Comparison of ENCODE assay signal across 17 cellular contexts in the genomic region with DNA sequence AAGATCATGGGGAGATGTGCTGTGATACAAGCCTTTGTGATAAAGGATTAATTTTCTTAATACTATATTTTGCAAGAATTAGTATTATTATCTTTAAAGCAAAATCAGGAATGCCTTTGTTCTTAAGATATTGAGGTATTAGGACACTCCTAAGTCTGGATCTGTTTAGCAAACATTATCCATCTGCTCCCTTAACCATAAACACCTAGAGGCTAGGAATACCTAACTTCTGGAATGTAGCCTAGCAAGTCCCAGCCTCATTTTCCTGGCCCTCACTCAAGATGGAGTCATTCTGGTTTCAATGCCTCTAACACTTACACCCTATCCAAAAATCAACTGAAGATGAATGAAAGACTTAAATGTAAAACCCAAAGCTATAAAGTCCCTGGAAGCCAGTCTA.
"Had no signal": no experiment of that assay in that cellular context is flagged by ENCODE, and none has a peak within 500 bp of the region (broad histone marks: within the 10 kb centered on the region; RNA-seq: fewer than 3 reads in every experiment).

No MANE protein-coding gene starts in this region.

- DNase-seq: activated CD4-positive, alpha-beta T cell treated with anti-CD3 and anti-CD28 coated beads, Interleukin-2, amount 50 U/mL, for 4 hours; activated effector memory CD4-positive, alpha-beta T cell treated with anti-CD3 and anti-CD28 coated beads, Interleukin-2, amount 50 U/mL, for 16 hours; activated naive CD4-positive, alpha-beta T cell treated with anti-CD3 and anti-CD28 coated beads, Interleukin-2, amount 50 U/mL, for 16 hours; activated T-cell treated with anti-CD3 and anti-CD28 coated beads, Interleukin-2, amount 50 U/mL, for 72 hours; effector CD8-positive, alpha-beta T cell; left colon; nephron progenitor cell; nucleus accumbens; stimulated activated CD4-positive, alpha-beta T cell treated with anti-CD3 and anti-CD28 coated beads, Interleukin-12 subunit alpha, Interleukin-12 subunit beta, amount 100 ng/mL, for 4 hours; stimulated activated CD4-positive, alpha-beta T cell treated with anti-CD3 and anti-CD28 coated beads, Interleukin-1b, Interleukin-23, amount 100 ng/mL, for 48 hours; stimulated activated CD8-positive, alpha-beta memory T cell treated with anti-CD3 and anti-CD28 coated beads, Interleukin-4, amount 100 ng/mL, for 48 hours; stimulated activated naive CD4-positive, alpha-beta T cell treated with Interleukin-2 at 50 U/mL for 16 hours; substantia nigra; tibial artery; uterus; WERI-Rb-1 had no signal

- H3K27me3 ChIP-seq: tibial artery, uterus had no signal

- H3K4me3 ChIP-seq: tibial artery, uterus had no signal

- H3K27me3 Mint-ChIP-seq: dendritic cell treated with granulocyte-macrophage colony-stimulating factor and Interleukin-4, amounts not matched to agents 40 ng/mL and 50 ng/mL, for 4 days had no signal

- H3K4me3 Mint-ChIP-seq: activated T-cell treated with anti-CD3 and anti-CD28 coated beads, Interleukin-2, amount 50 U/mL, for 72 hours; dendritic cell treated with granulocyte-macrophage colony-stimulating factor and Interleukin-4, amounts not matched to agents 40 ng/mL and 50 ng/mL, for 4 days; nephron progenitor cell had no signal

- H3K36me3 ChIP-seq: tibial artery, uterus, WERI-Rb-1 had no signal

- H3K27ac Mint-ChIP-seq: activated T-cell treated with anti-CD3 and anti-CD28 coated beads, Interleukin-2, amount 50 U/mL, for 72 hours; dendritic cell treated with granulocyte-macrophage colony-stimulating factor and Interleukin-4, amounts not matched to agents 40 ng/mL and 50 ng/mL, for 4 days; nephron progenitor cell had no signal

- H3K9me3 ChIP-seq: tibial artery, uterus had no signal

- H3K4me1 Mint-ChIP-seq: nephron progenitor cell had no signal

- H3K4me1 ChIP-seq: uterus had no signal

- ATAC-seq: activated T-cell treated with anti-CD3 and anti-CD28 coated beads, Interleukin-2, amount 50 U/mL, for 72 hours; left colon had no signal

- H3K27ac ChIP-seq: tibial artery, uterus, WERI-Rb-1 had no signal
